ENCODE assay signal across 1 cellular context in the genomic region with DNA sequence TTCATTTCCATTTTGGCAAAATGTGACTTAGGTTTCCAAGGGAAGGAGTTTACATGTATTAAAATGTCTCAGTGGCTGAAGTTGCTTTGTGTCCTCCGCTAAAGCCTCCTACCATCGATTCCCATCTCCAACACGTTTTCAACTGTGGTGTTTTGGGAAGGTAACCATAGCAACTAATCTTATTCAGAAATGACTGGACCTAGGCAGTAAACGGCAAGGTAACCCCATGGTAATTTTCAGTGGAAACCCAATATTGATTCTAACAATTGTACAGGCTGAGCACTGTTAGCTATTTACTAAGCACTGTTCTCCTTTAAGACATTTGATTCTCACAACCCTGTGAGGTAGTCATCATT.
TF ChIP-seq lines count a peak whose summit lies in the region.

No MANE protein-coding gene starts in this region.

TF ChIP-seq in H1, 55 proteins besides CTCF, POLR2A, EP300 and RAD21:
- TF ChIP-seq, protein P1, sequence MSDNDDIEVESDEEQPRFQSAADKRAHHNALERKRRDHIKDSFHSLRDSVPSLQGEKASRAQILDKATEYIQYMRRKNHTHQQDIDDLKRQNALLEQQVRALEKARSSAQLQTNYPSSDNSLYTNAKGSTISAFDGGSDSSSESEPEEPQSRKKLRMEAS (IDR thresholded peaks at IDR 0.05): no peak
- TF ChIP-seq TAF7 (optimal IDR thresholded peaks at IDR 0.05; ENCODE audit: borderline replicate concordance, low read depth, low read length) (no peak), BCL11A (IDR thresholded peaks at IDR 0.05; ENCODE audit: low read depth in 2 of 2, low read length in 2 of 2) (no peak), CTBP2 (IDR thresholded peaks at IDR 0.05; ENCODE audit: borderline replicate concordance, insufficient read depth, insufficient read length, low read length) (no peak), TCF12 (IDR thresholded peaks at IDR 0.05; ENCODE audit: low read depth, low read length) (no peak), POU5F1 (IDR thresholded peaks at IDR 0.05; ENCODE audit: low read depth, low read length) (no peak)
